ENCODE assay signal across 20 cellular contexts in the genomic region with DNA sequence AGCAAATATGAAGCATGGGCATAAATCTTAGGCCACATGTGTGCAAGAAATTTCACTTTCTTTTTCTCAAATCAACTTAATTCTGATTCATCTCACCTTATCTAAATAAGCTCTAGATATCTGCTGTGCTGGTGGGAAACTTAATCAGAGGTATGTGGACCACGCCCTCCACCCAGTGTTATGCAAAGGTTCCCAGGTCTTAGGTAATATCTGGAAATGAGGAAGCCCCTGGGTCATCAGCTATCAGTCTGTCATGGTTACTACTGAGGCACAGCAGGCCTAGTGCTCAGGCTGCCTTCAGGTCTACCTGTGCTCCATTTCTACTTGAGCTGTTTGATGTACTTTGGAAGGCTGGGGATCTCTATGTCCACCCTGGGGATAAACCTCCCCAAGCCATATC.
DNase-seq lines count a peak whose midpoint lies in the region; ATAC-seq and TF ChIP-seq lines count a peak whose summit lies in the region.
"Had no signal": no experiment of that assay in that cellular context is flagged by ENCODE, and none has a peak within 500 bp of the region (broad histone marks: within the 10 kb centered on the region; RNA-seq: fewer than 3 reads in every experiment).

No MANE protein-coding gene starts in this region.

- H3K9me3 ChIP-seq in BE2C: no peaks in the 10 kb centered on the region
- H3K9me3 ChIP-seq: BLaER1 treated with 17β-estradiol and CSF1 and Interleukin-3, amounts not matched to agents 10 nM and 100 nM; MG63; SK-N-SH had no signal

- H3K4me1 Mint-ChIP-seq in GM23338 (peaks cover 6% of the 10 kb centered on the region), WTC11 (peaks cover 24% of the 10 kb centered on the region)

- peak; percentile 60 for DNase-seq in GM23338 (ENCODE audit: low spot score)
- DNase-seq in WTC11 (ENCODE audit: low spot score): peak; percentile 13
- peak; percentile 10 for DNase-seq in iPS-NIHi11 (ENCODE audit: low spot score)
- DNase-seq in hypothalamus (lab: John Stamatoyannopoulos, UW): no peak
- no peak for DNase-seq in GOT3 (lab: John Stamatoyannopoulos, UW)
- no peak for DNase-seq in BE2C
- DNase-seq: CD4-positive, alpha-beta memory T cell; DMS153; MG63; NCI-H1048; NCI-H1417 treated with DMSO at 0.1 percent for 48 hours; NCI-H187 treated with DMSO at 0.1 percent for 48 hours; NCI-H2107; NCI-H510A; SIG-M5; SK-N-SH had no signal

- no peaks in the 10 kb centered on the region for H3K9me3 Mint-ChIP-seq in GM23338
- H3K9me3 Mint-ChIP-seq in WTC11: peaks cover 10% of the 10 kb centered on the region

- H4K20me1 ChIP-seq in GM23338 (replicated peaks; ENCODE audit: insufficient read depth): no peaks in the 10 kb centered on the region
- H4K20me1 ChIP-seq: BLaER1 treated with 17β-estradiol and CSF1 and Interleukin-3, amounts not matched to agents 10 nM and 100 nM had no signal

- POLR2A ChIA-PET in WTC11 (lab: Charles Lee): no interaction called here

- no peaks in the 10 kb centered on the region for H3F3A ChIP-seq in GM23338 (replicated peaks; ENCODE audit: low read depth)

- no peaks in the 10 kb centered on the region for H3K27me3 Mint-ChIP-seq in GM23338 (ENCODE audit: insufficient read depth, low read depth, poor library complexity)
- H3K27me3 Mint-ChIP-seq in WTC11 (ENCODE audit: low read depth): no peaks in the 10 kb centered on the region
- H3K27me3 Mint-ChIP-seq: CD4-positive, alpha-beta memory T cell had no signal

- H2AFZ ChIP-seq in GM23338: no peak overlapping the region

- H3K27ac Mint-ChIP-seq in GM23338 (0 out of 2 replicates have a peak overlapping the region, but pooled peaks have one; percentile 6), WTC11 (peak overlapping the region; percentile 31; the same call in 1 of the 2 replicates)
- H3K27ac Mint-ChIP-seq: CD4-positive, alpha-beta memory T cell had no signal

- CTCF ChIA-PET in WTC11 (lab: Charles Lee): no interaction called here

- H3K4me2 ChIP-seq in GM23338: no peak overlapping the region
- H3K4me2 ChIP-seq: BLaER1 treated with 17β-estradiol and CSF1 and Interleukin-3, amounts not matched to agents 10 nM and 100 nM; SK-N-SH had no signal

- H3K36me3 Mint-ChIP-seq in GM23338 (ENCODE audit: low read depth): no peaks in the 10 kb centered on the region
- H3K36me3 Mint-ChIP-seq in WTC11: no peaks in the 10 kb centered on the region
- H3K36me3 Mint-ChIP-seq: CD4-positive, alpha-beta memory T cell had no signal

- no peaks in the 10 kb centered on the region for H3K27me3 ChIP-seq in GM23338 (ENCODE audit: insufficient read depth)
- H3K27me3 ChIP-seq in BE2C: no peaks in the 10 kb centered on the region
- H3K27me3 ChIP-seq: BLaER1 treated with 17β-estradiol and CSF1 and Interleukin-3, amounts not matched to agents 10 nM and 100 nM; MG63 had no signal

- no peak overlapping the region for H3K27ac ChIP-seq in GM23338 (ENCODE audit: low read depth)
- H3K27ac ChIP-seq: BLaER1 treated with 17β-estradiol and CSF1 and Interleukin-3, amounts not matched to agents 10 nM and 100 nM had no signal

- H3K79me2 ChIP-seq in GM23338 (replicated peaks; ENCODE audit: insufficient read depth): no peaks in the 10 kb centered on the region

- H3K36me3 ChIP-seq in GM23338 (ENCODE audit: insufficient read depth): no peaks in the 10 kb centered on the region
- no peaks in the 10 kb centered on the region for H3K36me3 ChIP-seq in BE2C
- H3K36me3 ChIP-seq: BLaER1 treated with 17β-estradiol and CSF1 and Interleukin-3, amounts not matched to agents 10 nM and 100 nM; MG63 had no signal

- no peaks in the 10 kb centered on the region for H3K9me2 ChIP-seq in GM23338 (ENCODE audit: insufficient read depth)
- H3K9me2 ChIP-seq: SK-N-SH had no signal

- ATAC-seq in GM23338: peak; percentile 77
- peak; percentile 98 for ATAC-seq in WTC11
- ATAC-seq in HG03097 (IDR thresholded peaks at IDR 0.05; ENCODE audit: low FRiP score, unreplicated experiment): no peak
- ATAC-seq: HepG2, K562 had no signal

- 0 out of 2 replicates have a peak, but pooled peaks cover 4% of the 10 kb centered on the region for H3K4me1 ChIP-seq in GM23338 (ENCODE audit: insufficient read depth)
- H3K4me1 ChIP-seq in BE2C: no peaks in the 10 kb centered on the region
- H3K4me1 ChIP-seq: BLaER1 treated with 17β-estradiol and CSF1 and Interleukin-3, amounts not matched to agents 10 nM and 100 nM had no signal

- TF ChIP-seq CTCF in GM23338 (conservative IDR thresholded peaks at IDR 0.05; ENCODE audit: low read depth in 2 of 2) (no peak), WTC11 (IDR thresholded peaks at IDR 0.05) (no peak), BE2C (IDR thresholded peaks at IDR 0.05; ENCODE audit: low read depth, low read length) (no peak)

- H3K4me3 ChIP-seq in GM23338 (no peak overlapping the region), BE2C (ENCODE audit: low read depth, low read length) (no peak overlapping the region)
- H3K4me3 ChIP-seq: BLaER1 treated with 17β-estradiol and CSF1 and Interleukin-3, amounts not matched to agents 10 nM and 100 nM; K562; MG63 had no signal

- H3K4me3 Mint-ChIP-seq in GM23338: no peak overlapping the region
- no peak overlapping the region for H3K4me3 Mint-ChIP-seq in WTC11
- H3K4me3 Mint-ChIP-seq: CD4-positive, alpha-beta memory T cell had no signal

TF ChIP-seq in GM23338, 12 proteins besides CTCF, POLR2A, EP300 and RAD21:
- TF ChIP-seq EZH2 (IDR thresholded peaks at IDR 0.05; ENCODE audit: low read depth, unreplicated experiment): no peak
- TF ChIP-seq ZNF331 (CRISPR knock-in tag; IDR thresholded peaks at IDR 0.05; ENCODE audit: low read depth): no peak
- no peak for TF ChIP-seq ZNF114 (CRISPR knock-in tag; IDR thresholded peaks at IDR 0.05)
- TF ChIP-seq JUNB (IDR thresholded peaks at IDR 0.05; ENCODE audit: unreplicated experiment): no peak
- TF ChIP-seq NANOG (IDR thresholded peaks at IDR 0.05; ENCODE audit: borderline replicate concordance): no peak
- no peak for TF ChIP-seq POLR2AphosphoS5 (IDR thresholded peaks at IDR 0.05; ENCODE audit: low read depth)
- no peak for TF ChIP-seq EZH2phosphoT487 (IDR thresholded peaks at IDR 0.05; ENCODE audit: unreplicated experiment)
- no peak for TF ChIP-seq REST (IDR thresholded peaks at IDR 0.05; ENCODE audit: unreplicated experiment)
TF ChIP-seq in GM23338: peak in this region for 0.

TF ChIP-seq in WTC11, 78 proteins besides CTCF, POLR2A, EP300 and RAD21:
- TF ChIP-seq, protein P1, sequence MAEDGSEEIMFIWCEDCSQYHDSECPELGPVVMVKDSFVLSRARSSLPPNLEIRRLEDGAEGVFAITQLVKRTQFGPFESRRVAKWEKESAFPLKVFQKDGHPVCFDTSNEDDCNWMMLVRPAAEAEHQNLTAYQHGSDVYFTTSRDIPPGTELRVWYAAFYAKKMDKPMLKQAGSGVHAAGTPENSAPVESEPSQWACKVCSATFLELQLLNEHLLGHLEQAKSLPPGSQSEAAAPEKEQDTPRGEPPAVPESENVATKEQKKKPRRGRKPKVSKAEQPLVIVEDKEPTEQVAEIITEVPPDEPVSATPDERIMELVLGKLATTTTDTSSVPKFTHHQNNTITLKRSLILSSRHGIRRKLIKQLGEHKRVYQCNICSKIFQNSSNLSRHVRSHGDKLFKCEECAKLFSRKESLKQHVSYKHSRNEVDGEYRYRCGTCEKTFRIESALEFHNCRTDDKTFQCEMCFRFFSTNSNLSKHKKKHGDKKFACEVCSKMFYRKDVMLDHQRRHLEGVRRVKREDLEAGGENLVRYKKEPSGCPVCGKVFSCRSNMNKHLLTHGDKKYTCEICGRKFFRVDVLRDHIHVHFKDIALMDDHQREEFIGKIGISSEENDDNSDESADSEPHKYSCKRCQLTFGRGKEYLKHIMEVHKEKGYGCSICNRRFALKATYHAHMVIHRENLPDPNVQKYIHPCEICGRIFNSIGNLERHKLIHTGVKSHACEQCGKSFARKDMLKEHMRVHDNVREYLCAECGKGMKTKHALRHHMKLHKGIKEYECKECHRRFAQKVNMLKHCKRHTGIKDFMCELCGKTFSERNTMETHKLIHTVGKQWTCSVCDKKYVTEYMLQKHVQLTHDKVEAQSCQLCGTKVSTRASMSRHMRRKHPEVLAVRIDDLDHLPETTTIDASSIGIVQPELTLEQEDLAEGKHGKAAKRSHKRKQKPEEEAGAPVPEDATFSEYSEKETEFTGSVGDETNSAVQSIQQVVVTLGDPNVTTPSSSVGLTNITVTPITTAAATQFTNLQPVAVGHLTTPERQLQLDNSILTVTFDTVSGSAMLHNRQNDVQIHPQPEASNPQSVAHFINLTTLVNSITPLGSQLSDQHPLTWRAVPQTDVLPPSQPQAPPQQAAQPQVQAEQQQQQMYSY (CRISPR knock-in tag; IDR thresholded peaks at IDR 0.05): peak; percentile 87
- TF ChIP-seq ZNF263 (CRISPR knock-in tag; IDR thresholded peaks at IDR 0.05; ENCODE audit: low read depth): no peak

Comparison
In these comparisons a context has a peak if more than half of its experiments do, and no peak if none do; other contexts are left out.
1. DNase-seq: peak in GM23338 (single experiment), WTC11 (single experiment) and iPS-NIHi11 (single experiment); none in hypothalamus (0 of 51), GOT3 (single experiment) and BE2C (single experiment).